In genomic region chr21:15421947-15422346, GRCh38 we compare ENCODE assay signal across 1 cellular context.
TF ChIP-seq lines count a peak whose summit lies in the region.

No MANE protein-coding gene starts in this region.

TF ChIP-seq in H1, 55 proteins besides CTCF, POLR2A, EP300 and RAD21 (continued from another document):
- no peak for TF ChIP-seq MAX (IDR thresholded peaks at IDR 0.05)
- no peak for TF ChIP-seq FOSL1 (IDR thresholded peaks at IDR 0.05; ENCODE audit: insufficient read depth, low read depth, low read length)
- TF ChIP-seq CBX5 (IDR thresholded peaks at IDR 0.05; ENCODE audit: low read depth, low read length) = no peak
- no peak for TF ChIP-seq ATF2 (IDR thresholded peaks at IDR 0.05; ENCODE audit: low read length)
- TF ChIP-seq HDAC2 (IDR thresholded peaks at IDR 0.05; ENCODE audit: borderline replicate concordance in 1 of 2, low read depth in 2 of 2, low read length in 2 of 2) = no peak
- TF ChIP-seq EGR1 (IDR thresholded peaks at IDR 0.05; ENCODE audit: borderline replicate concordance, low read depth, low read length) = no peak
- no peak for TF ChIP-seq EZH2 (IDR thresholded peaks at IDR 0.05; ENCODE audit: low read depth, low read length, severe bottlenecking)
- no peak for TF ChIP-seq MAFK (IDR thresholded peaks at IDR 0.05; ENCODE audit: low read depth, low read length)
- TF ChIP-seq SAP30 (IDR thresholded peaks at IDR 0.05; ENCODE audit: insufficient read depth, insufficient replicate concordance, low read length) = no peak
- no peak for TF ChIP-seq CHD7 (IDR thresholded peaks at IDR 0.05; ENCODE audit: insufficient replicate concordance, low read length)
- TF ChIP-seq E2F6 (IDR thresholded peaks at IDR 0.05) = no peak
- TF ChIP-seq RXRA (IDR thresholded peaks at IDR 0.05; ENCODE audit: insufficient read depth, low read depth, low read length) = no peak
TF ChIP-seq in H1: peak in this region for 0.
